8 cellular contexts compared by ENCODE assay signal in genomic region chr18:63844254-63844653, GRCh38. TPM values are rescaled to one million over a fixed set of nuclear protein-coding genes. Genes with fewer than 3 reads are reported as not detected.
DNase-seq lines count a peak whose midpoint lies in the region; ATAC-seq and TF ChIP-seq lines count a peak whose summit lies in the region.

No MANE protein-coding gene starts in this region.

- H3K27ac ChIP-seq in iPS DF 6.9 (ENCODE audit: low read length) (no peak overlapping the region), gastroesophageal sphincter (no peak overlapping the region)

- ATAC-seq in GM18517 (IDR thresholded peaks at IDR 0.05; ENCODE audit: unreplicated experiment) (peak; percentile 53), HG03378 (IDR thresholded peaks at IDR 0.05; ENCODE audit: unreplicated experiment) (peak; percentile 71), GM18505 (IDR thresholded peaks at IDR 0.05; ENCODE audit: unreplicated experiment) (no peak), gastroesophageal sphincter (no peak)

- H3K27me3 ChIP-seq in iPS DF 6.9 (ENCODE audit: control insufficient read depth, insufficient read depth, low read length) (no peaks in the 10 kb centered on the region; the same call in 1 of the 2 replicates), gastroesophageal sphincter (peaks cover 8% of the 10 kb centered on the region)

- H3K36me3 ChIP-seq in iPS DF 6.9 (ENCODE audit: control insufficient read depth, insufficient read depth, low read length) (no peaks in the 10 kb centered on the region), gastroesophageal sphincter (no peaks in the 10 kb centered on the region)

- TF ChIP-seq CTCF in gastroesophageal sphincter (IDR thresholded peaks at IDR 0.05) = peak in 1 of 4 experiments; percentile 26

- no peak for TF ChIP-seq EP300 in gastroesophageal sphincter (IDR thresholded peaks at IDR 0.05)

- H3K4me1 ChIP-seq in iPS DF 6.9 (ENCODE audit: control insufficient read depth, insufficient read depth, low read length) = no peaks in the 10 kb centered on the region; the same call in 1 of the 2 replicates
- no peaks in the 10 kb centered on the region for H3K4me1 ChIP-seq in gastroesophageal sphincter

- no CpG with 5 or more reads among the region's 3 CpGs for WGBS in iPS DF 6.9 (ENCODE audit: insufficient coverage, insufficient read length)
- 9 to 17% methylated on average over 3 of the region's 3 CpGs for WGBS in gastroesophageal sphincter (ENCODE audit: low coverage in 1 of 2), 2 donors

- no peak overlapping the region for H3K4me3 ChIP-seq in iPS DF 6.9 (ENCODE audit: low read length)
- no peak overlapping the region for H3K4me3 ChIP-seq in gastroesophageal sphincter

- no peaks in the 10 kb centered on the region for H3K9me3 ChIP-seq in iPS DF 6.9 (ENCODE audit: control insufficient read depth, insufficient read depth, low read length)
- no peaks in the 10 kb centered on the region for H3K9me3 ChIP-seq in gastroesophageal sphincter

- DNase-seq in AG08396 (ENCODE audit: low spot score) = peak; percentile 18
- peak; percentile 48 for DNase-seq in RKO (ENCODE audit: low spot score)
- DNase-seq in iPS DF 6.9 (ENCODE audit: low read depth, low spot score) = peak; percentile 20
- no peak for DNase-seq in NCI-H128 (lab: John Stamatoyannopoulos, UW; ENCODE audit: unreplicated experiment)

- TF ChIP-seq POLR2A in GM18505 (IDR thresholded peaks at IDR 0.05; ENCODE audit: borderline replicate concordance, extremely low read depth, insufficient read depth, insufficient read length) (no peak), gastroesophageal sphincter (IDR thresholded peaks at IDR 0.05) (no peak)

RNA-seq across cellular contexts. Expression of gene SERPINB2, which starts 43.3 kb away (rescaled TPM):
- 10 to 100 TPM in 1 of 4 donors, 1 to 10 TPM in 3; 1.2 to 14.5 (median 3.0) TPM for total RNA-seq in gastroesophageal sphincter

Comparison
In these comparisons a context has a peak if more than half of its experiments do, and no peak if none do; other contexts are left out.
1. ATAC-seq: peak in GM18517 (single experiment) and HG03378 (single experiment); none in GM18505 (single experiment) and gastroesophageal sphincter (single experiment).